Comparison of ENCODE assay signal across 32 cellular contexts in genomic region chr2:181103659-181104058, GRCh38.
"Had no signal": no experiment of that assay in that cellular context is flagged by ENCODE, and none has a peak within 500 bp of the region (broad histone marks: within the 10 kb centered on the region; RNA-seq: fewer than 3 reads in every experiment).

No MANE protein-coding gene starts in this region.

- DNase-seq: activated B cell treated with CpG ODN at 0.5 μM for 24 hours; activated CD4-positive, alpha-beta memory T cell treated with anti-CD3 and anti-CD28 coated beads for 36 hours; activated CD4-positive, alpha-beta T cell treated with anti-CD3 and anti-CD28 coated beads for 4 hours; activated CD4-positive, alpha-beta T cell treated with anti-CD3 and anti-CD28 coated beads, Interleukin-2, amount 50 U/mL, for 1 hour; activated CD4-positive, CD25-positive, alpha-beta regulatory T cell treated with anti-CD3 and anti-CD28 coated beads, Interleukin-2, amount 50 U/mL, for 72 hours; activated CD8-positive, alpha-beta memory T cell treated with anti-CD3 and anti-CD28 coated beads, Interleukin-2, amount 50 U/mL, for 4 hours; activated effector memory CD4-positive, alpha-beta T cell treated with Interleukin-2 at 50 U/mL for 16 hours; activated naive CD4-positive, alpha-beta T cell treated with anti-CD3 and anti-CD28 coated beads, Interleukin-2, amount 10 ng/mL, durations not matched to agents 7 days and 5 days; activated naive CD8-positive, alpha-beta T cell treated with anti-CD3 and anti-CD28 coated beads for 36 hours; activated T-cell treated with anti-CD3 and anti-CD28 coated beads for 4 hours; activated T-cell treated with anti-CD3 and anti-CD28 coated beads, Interleukin-2, amount 50 U/mL, for 4 hours; amniotic stem cell; aorta; brain microvascular endothelial cell; central memory CD4-positive, alpha-beta T cell; Karpas-422; KBM-7; NCI-H1105; NCI-H1417 treated with DMSO at 0.1 percent for 48 hours; NCI-H1930; NCI-H2081 treated with DMSO at 0.1 percent for 48 hours; NCI-H226; NCI-H446 treated with DMSO at 0.1 percent for 48 hours; NCI-H524; NCI-H69; NCI-H82; Peyer's patch; SW 1271; T-helper 1 cell; T1000 had no signal

- H3K9me3 ChIP-seq: Peyer's patch had no signal

- ATAC-seq: activated T-cell treated with anti-CD3 and anti-CD28 coated beads, Interleukin-2, amount 50 U/mL, for 4 hours; Right ventricle myocardium inferior had no signal

- H3K4me3 ChIP-seq: Peyer's patch had no signal

- H3K4me1 ChIP-seq: Peyer's patch had no signal

- H3K27ac ChIP-seq: brain microvascular endothelial cell, Peyer's patch, RWPE1 had no signal

- H3K36me3 ChIP-seq: brain microvascular endothelial cell, Peyer's patch had no signal

- H3K27me3 ChIP-seq: brain microvascular endothelial cell, Peyer's patch had no signal
